19 cellular contexts compared by ENCODE assay signal in the genomic region with DNA sequence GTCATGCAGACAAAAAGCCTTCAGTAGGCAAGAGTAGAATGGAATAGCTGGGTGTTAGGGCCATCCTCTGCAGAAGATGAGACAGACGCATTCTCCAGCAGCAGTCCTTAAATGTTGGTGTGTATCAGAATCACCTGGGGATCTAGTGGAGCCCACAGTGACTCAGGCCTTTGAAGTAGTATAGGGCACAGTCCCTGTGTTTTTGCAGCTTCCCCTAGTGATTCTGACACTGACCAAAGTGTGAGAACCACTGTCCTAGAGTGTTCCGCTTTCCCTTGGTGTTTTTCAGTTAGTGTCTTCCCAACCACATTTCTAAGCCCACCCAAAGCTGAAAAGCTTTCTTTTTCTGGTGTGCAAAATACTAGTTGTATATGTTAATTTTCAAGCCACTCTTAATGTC.
"Had no signal": no experiment of that assay in that cellular context is flagged by ENCODE, and none has a peak within 500 bp of the region (broad histone marks: within the 10 kb centered on the region; RNA-seq: fewer than 3 reads in every experiment).

No MANE protein-coding gene starts in this region.

- ATAC-seq: activated CD8-positive, alpha-beta memory T cell treated with anti-CD3 and anti-CD28 coated beads, Interleukin-2, amount 10 ng/mL, durations not matched to agents 7 days and 5 days; heart right ventricle; left lobe of liver; lower lobe of right lung; WTC11 had no signal

- H3K9me3 Mint-ChIP-seq: activated CD4-positive, alpha-beta memory T cell treated with anti-CD3 and anti-CD28 coated beads for 36 hours; naive B cell; WTC11 had no signal

- DNase-seq: activated CD4-positive, alpha-beta memory T cell treated with anti-CD3 and anti-CD28 coated beads for 36 hours; activated CD4-positive, alpha-beta T cell treated with anti-CD3 and anti-CD28 coated beads for 4 hours; activated CD8-positive, alpha-beta memory T cell treated with anti-CD3 and anti-CD28 coated beads, Interleukin-2, amount 10 ng/mL, durations not matched to agents 7 days and 5 days; activated effector memory CD4-positive, alpha-beta T cell treated with anti-CD3 and anti-CD28 coated beads, Interleukin-2, amount 50 U/mL, for 16 hours; activated T-cell treated with anti-CD3 and anti-CD28 coated beads for 4 hours; amniotic stem cell; cerebellar nuclear complex; heart right ventricle; kidney; lower lobe of right lung; naive B cell; sigmoid colon; stimulated activated CD4-positive, alpha-beta T cell treated with anti-CD3 and anti-CD28 coated beads, Interleukin-15, amount 100 ng/mL, for 24 hours; stimulated activated naive CD4-positive, alpha-beta T cell; T1000; upper lobe of left lung had no signal

- H3K36me3 Mint-ChIP-seq: activated CD4-positive, alpha-beta memory T cell treated with anti-CD3 and anti-CD28 coated beads for 36 hours; activated naive CD8-positive, alpha-beta T cell; naive B cell; WTC11 had no signal

- H3K27me3 Mint-ChIP-seq: activated CD4-positive, alpha-beta memory T cell treated with anti-CD3 and anti-CD28 coated beads for 36 hours; activated CD8-positive, alpha-beta memory T cell treated with anti-CD3 and anti-CD28 coated beads, Interleukin-2, amount 10 ng/mL, durations not matched to agents 7 days and 5 days; activated naive CD8-positive, alpha-beta T cell; naive B cell had no signal

- H3K4me3 Mint-ChIP-seq: activated CD4-positive, alpha-beta memory T cell treated with anti-CD3 and anti-CD28 coated beads for 36 hours; activated CD8-positive, alpha-beta memory T cell treated with anti-CD3 and anti-CD28 coated beads, Interleukin-2, amount 10 ng/mL, durations not matched to agents 7 days and 5 days; activated naive CD8-positive, alpha-beta T cell; naive B cell; WTC11 had no signal

- H3K27ac Mint-ChIP-seq: activated CD4-positive, alpha-beta memory T cell treated with anti-CD3 and anti-CD28 coated beads for 36 hours; activated CD8-positive, alpha-beta memory T cell treated with anti-CD3 and anti-CD28 coated beads, Interleukin-2, amount 10 ng/mL, durations not matched to agents 7 days and 5 days; activated naive CD8-positive, alpha-beta T cell; WTC11 had no signal
